ENCODE assay signal across 1 cellular context in the genomic region with DNA sequence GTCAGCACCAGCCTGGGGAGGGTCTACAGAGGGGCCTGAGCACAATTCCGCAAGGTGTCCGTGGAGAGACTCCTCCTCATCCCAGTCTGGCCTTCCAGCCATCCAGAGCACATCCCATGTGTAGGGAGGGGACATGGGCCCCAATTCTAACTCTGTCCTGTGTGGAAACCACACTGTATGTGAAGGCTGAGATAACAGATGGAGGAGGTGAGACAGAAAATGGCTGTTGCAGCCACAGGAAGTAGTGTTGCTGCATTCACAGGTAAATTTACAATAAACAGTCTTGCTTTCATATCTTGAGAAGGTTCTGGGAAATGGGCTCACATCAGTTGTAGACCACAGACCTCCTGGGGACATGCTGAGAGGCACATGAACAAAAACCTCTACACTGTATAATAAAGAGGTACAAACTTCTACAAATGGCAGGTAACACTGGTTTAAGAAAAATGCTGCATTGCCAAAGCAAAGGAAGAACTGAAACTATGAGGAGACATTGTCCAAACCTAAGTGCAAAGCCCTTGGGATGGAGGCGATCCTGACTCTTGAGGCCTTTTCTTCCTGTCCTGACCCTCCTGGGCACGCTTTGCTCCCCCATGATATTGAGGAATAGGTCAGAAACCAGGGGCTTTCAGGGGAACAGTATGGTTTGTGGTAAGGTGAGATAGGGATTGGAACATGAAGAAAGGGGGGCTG.
TF ChIP-seq lines count a peak whose summit lies in the region.

No MANE protein-coding gene starts in this region.

TF ChIP-seq in GM23338, 12 proteins besides CTCF, POLR2A, EP300 and RAD21 (continued from another document):
- TF ChIP-seq ZNF462 (CRISPR knock-in tag; IDR thresholded peaks at IDR 0.05): no peak
- no peak for TF ChIP-seq ZNF331 (CRISPR knock-in tag; IDR thresholded peaks at IDR 0.05; ENCODE audit: low read depth)
- TF ChIP-seq ZNF114 (CRISPR knock-in tag; IDR thresholded peaks at IDR 0.05): no peak
- TF ChIP-seq POLR2AphosphoS5 (IDR thresholded peaks at IDR 0.05; ENCODE audit: low read depth): no peak
- no peak for TF ChIP-seq ETS1 (IDR thresholded peaks at IDR 0.05)
- TF ChIP-seq CREB1 (CRISPR knock-in tag; IDR thresholded peaks at IDR 0.05; ENCODE audit: low read depth): no peak
- TF ChIP-seq EZH2 (IDR thresholded peaks at IDR 0.05; ENCODE audit: low read depth, unreplicated experiment): no peak
- no peak for TF ChIP-seq STAT1 (IDR thresholded peaks at IDR 0.05; ENCODE audit: unreplicated experiment)
- TF ChIP-seq NANOG (IDR thresholded peaks at IDR 0.05; ENCODE audit: borderline replicate concordance): no peak
- TF ChIP-seq, protein P1, sequence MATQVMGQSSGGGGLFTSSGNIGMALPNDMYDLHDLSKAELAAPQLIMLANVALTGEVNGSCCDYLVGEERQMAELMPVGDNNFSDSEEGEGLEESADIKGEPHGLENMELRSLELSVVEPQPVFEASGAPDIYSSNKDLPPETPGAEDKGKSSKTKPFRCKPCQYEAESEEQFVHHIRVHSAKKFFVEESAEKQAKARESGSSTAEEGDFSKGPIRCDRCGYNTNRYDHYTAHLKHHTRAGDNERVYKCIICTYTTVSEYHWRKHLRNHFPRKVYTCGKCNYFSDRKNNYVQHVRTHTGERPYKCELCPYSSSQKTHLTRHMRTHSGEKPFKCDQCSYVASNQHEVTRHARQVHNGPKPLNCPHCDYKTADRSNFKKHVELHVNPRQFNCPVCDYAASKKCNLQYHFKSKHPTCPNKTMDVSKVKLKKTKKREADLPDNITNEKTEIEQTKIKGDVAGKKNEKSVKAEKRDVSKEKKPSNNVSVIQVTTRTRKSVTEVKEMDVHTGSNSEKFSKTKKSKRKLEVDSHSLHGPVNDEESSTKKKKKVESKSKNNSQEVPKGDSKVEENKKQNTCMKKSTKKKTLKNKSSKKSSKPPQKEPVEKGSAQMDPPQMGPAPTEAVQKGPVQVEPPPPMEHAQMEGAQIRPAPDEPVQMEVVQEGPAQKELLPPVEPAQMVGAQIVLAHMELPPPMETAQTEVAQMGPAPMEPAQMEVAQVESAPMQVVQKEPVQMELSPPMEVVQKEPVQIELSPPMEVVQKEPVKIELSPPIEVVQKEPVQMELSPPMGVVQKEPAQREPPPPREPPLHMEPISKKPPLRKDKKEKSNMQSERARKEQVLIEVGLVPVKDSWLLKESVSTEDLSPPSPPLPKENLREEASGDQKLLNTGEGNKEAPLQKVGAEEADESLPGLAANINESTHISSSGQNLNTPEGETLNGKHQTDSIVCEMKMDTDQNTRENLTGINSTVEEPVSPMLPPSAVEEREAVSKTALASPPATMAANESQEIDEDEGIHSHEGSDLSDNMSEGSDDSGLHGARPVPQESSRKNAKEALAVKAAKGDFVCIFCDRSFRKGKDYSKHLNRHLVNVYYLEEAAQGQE (IDR thresholded peaks at IDR 0.05; ENCODE audit: unreplicated experiment): no peak
- no peak for TF ChIP-seq JUNB (IDR thresholded peaks at IDR 0.05; ENCODE audit: unreplicated experiment)
